In the genomic region with DNA sequence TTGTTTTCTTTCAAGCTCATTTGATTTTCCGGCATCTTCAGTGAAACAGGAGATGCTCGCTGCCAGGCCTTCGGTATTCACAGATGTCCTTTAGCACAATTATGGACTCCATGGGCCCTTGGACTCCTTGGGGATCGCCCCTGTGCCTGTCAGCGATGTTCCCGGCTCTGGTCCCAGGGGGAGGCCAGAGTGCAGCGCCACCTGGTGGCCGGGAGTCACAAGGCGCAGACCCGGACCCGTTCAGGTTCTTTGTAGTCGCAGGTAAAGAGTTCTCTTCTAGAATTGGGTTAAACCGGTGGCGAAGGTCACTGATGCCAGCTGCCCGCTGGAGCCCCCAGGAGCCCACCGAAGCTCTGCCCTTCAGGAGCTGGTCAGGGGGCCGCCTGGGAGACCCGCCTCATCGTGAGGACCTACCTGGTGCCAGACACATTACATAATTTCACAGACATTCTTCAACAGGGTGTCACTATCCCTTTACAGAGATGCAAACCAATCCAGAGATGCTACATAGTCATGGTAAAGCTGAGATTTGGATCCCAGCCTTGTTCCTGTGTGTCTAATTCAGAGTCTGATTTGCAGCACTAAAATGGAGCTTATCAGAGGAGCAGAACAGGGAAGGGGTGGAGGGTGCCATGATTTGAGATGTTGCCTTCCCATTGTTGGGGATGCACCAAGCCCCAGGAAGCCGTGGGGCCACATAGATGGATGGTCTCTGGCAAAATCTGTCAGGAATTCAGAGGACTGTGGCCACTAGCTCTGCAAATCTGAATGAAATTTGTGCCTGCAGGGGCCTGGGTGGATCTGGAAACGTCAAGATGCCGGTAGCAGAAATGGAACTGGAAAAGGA, we compare ENCODE assay signal across 8 cellular contexts. TPM values are rescaled to one million over a fixed set of nuclear protein-coding genes. Genes with fewer than 3 reads are reported as not detected.
DNase-seq lines count a peak whose midpoint lies in the region; ATAC-seq and TF ChIP-seq lines count a peak whose summit lies in the region.

No MANE protein-coding gene starts in this region.

- in situ Hi-C loops in G401 (cut with HindIII; ENCODE audit: low sequenced_read_pairs) = no loop called here

- no peak overlapping the region for H2AFZ ChIP-seq in hepatocyte

- H3K36me3 ChIP-seq in hepatocyte (replicated peaks; ENCODE audit: insufficient read depth, low read depth) = no peaks in the 10 kb centered on the region

- no peaks in the 10 kb centered on the region for H3K9me2 ChIP-seq in hepatocyte (replicated peaks; ENCODE audit: insufficient read depth)

- no peaks in the 10 kb centered on the region for H3K4me1 ChIP-seq in hepatocyte (ENCODE audit: insufficient read depth)

- TF ChIP-seq CTCF in hepatocyte (IDR thresholded peaks at IDR 0.05; ENCODE audit: poor library complexity) = peak; percentile 87

- peaks cover 8% of the 10 kb centered on the region for H3K27me3 ChIP-seq in hepatocyte

- H3K79me2 ChIP-seq in hepatocyte = no peaks in the 10 kb centered on the region

- ATAC-seq in HG03520 (IDR thresholded peaks at IDR 0.05; ENCODE audit: unreplicated experiment) = peak; percentile 51
- no peak for ATAC-seq in GM19395 (IDR thresholded peaks at IDR 0.05; ENCODE audit: unreplicated experiment)

- no peaks in the 10 kb centered on the region for H3K9me3 ChIP-seq in hepatocyte (ENCODE audit: low read depth)

- 27% methylated on average over 22 of the region's 22 CpGs for WGBS in hepatocyte (ENCODE audit: low lambda C conversion rate, missing lambda C conversion rate)

- H4K20me1 ChIP-seq in hepatocyte (ENCODE audit: insufficient read depth, poor library complexity, severe bottlenecking) = no peaks in the 10 kb centered on the region

- H3K4me2 ChIP-seq in hepatocyte = no peak overlapping the region

- DNase-seq in G401 (ENCODE audit: low spot score) (peak; percentile 15), SW 1271 (lab: John Stamatoyannopoulos, UW) (peak; percentile 7 to 39), hepatocyte (ENCODE audit: low spot score) (peak; percentile 72), dedifferentiated amniotic fluid mesenchymal stem cell (ENCODE audit: extremely low spot score) (no peak)
- DNase-seq in activated naive CD8-positive, alpha-beta T cell treated with anti-CD3 and anti-CD28 coated beads, Interleukin-2, amount 50 U/mL, for 16 hours (ENCODE audit: low read depth, low spot score) = peak; percentile 48
- peak in 2 of 3 donors; percentile 71 to 74 for DNase-seq in stimulated activated CD4-positive, alpha-beta T cell treated with anti-CD3 and anti-CD28 coated beads, Interleukin-12 subunit alpha, Interleukin-12 subunit beta, amount 100 ng/mL, for 48 hours (ENCODE audit: low read depth in 2 of 3, low spot score in 1 of 3)

- H3K27ac ChIP-seq in hepatocyte = no peak overlapping the region

- H3K4me3 ChIP-seq in hepatocyte = no peak overlapping the region

RNA-seq across cellular contexts. Expression of gene INPP5D, which starts 6.0 kb away (rescaled TPM):
- total RNA-seq in G401 (2014; rRNA removed; shearing (Covaris generic)) = 1.3 and 5.1 TPM in 2 replicates
- total RNA-seq in hepatocyte = 2.9 and 5.2 TPM in 2 replicates
- polyA plus RNA-seq in hepatocyte = 3.3 and 4.9 TPM in 2 replicates

RNA-seq across cellular contexts. Expression of gene NEU2, which starts 21.7 kb away (rescaled TPM):
- total RNA-seq in G401 (2014; rRNA removed; shearing (Covaris generic)) = not detected in 2 replicates
- total RNA-seq in hepatocyte = not detected in 2 replicates
- not detected in 2 replicates for polyA plus RNA-seq in hepatocyte

RNA-seq across cellular contexts. Expression of gene NGEF, which starts 41.1 kb away (rescaled TPM):
- 0.31 and 0.75 TPM in 2 replicates for total RNA-seq in G401 (2014; rRNA removed; shearing (Covaris generic))
- 1.3 and 3.2 TPM in 2 replicates for total RNA-seq in hepatocyte
- polyA plus RNA-seq in hepatocyte = 2.2 and 3.2 TPM in 2 replicates
